ENCODE assay signal across 16 cellular contexts in genomic region chr2:207338220-207338607, GRCh38.
DNase-seq lines count a peak whose midpoint lies in the region; ATAC-seq, FAIRE-seq and TF ChIP-seq lines count a peak whose summit lies in the region.
"Had no signal": no experiment of that assay in that cellular context is flagged by ENCODE, and none has a peak within 500 bp of the region (broad histone marks: within the 10 kb centered on the region; RNA-seq: fewer than 3 reads in every experiment).

No MANE protein-coding gene starts in this region.

- H3K4me3 ChIP-seq in keratinocyte (ENCODE audit: control insufficient read depth in 2 of 3, extremely low read depth in 1 of 3, insufficient read depth in 2 of 3, low read depth in 1 of 3, low read length in 3 of 3) = no peak overlapping the region
- no peak overlapping the region for H3K4me3 ChIP-seq in lower lobe of right lung
- H3K4me3 ChIP-seq: adrenal gland had no signal

- H2AFZ ChIP-seq in keratinocyte (ENCODE audit: control insufficient read depth, low read length) = no peak overlapping the region

- peak; percentile 9 for FAIRE-seq in GM12892 (lab: Jason Lieb, UNC)
- peak; percentile 56 for FAIRE-seq in keratinocyte (lab: Jason Lieb, UNC)
- FAIRE-seq in GM19239 (lab: Jason Lieb, UNC) = no peak

- DNase-seq in T-helper 1 cell (no peak), GM12892 (ENCODE audit: insufficient read length) (no peak), keratinocyte (ENCODE audit: low read depth, low spot score) (no peak), GM19239 (ENCODE audit: insufficient read length, low spot score) (no peak), lower lobe of right lung (no peak)
- peak; percentile 46 for DNase-seq in activated CD4-positive, alpha-beta memory T cell treated with anti-CD3 and anti-CD28 coated beads for 36 hours
- DNase-seq: 8988T; activated CD8-positive, alpha-beta memory T cell treated with anti-CD3 and anti-CD28 coated beads for 24 hours; adrenal gland; hypothalamus; NCI-H1436; NCI-H526 had no signal

- no peak for TF ChIP-seq POLR2A in GM12892 (IDR thresholded peaks at IDR 0.05; ENCODE audit: low read depth, low read length)

- H3K27me3 ChIP-seq in keratinocyte (ENCODE audit: control insufficient read depth, extremely low read depth, insufficient read depth, low read length) = no peaks in the 10 kb centered on the region
- H3K27me3 ChIP-seq in lower lobe of right lung (ENCODE audit: low read depth) = no peaks in the 10 kb centered on the region
- H3K27me3 ChIP-seq: adrenal gland, neutrophil had no signal

- no peaks in the 10 kb centered on the region for H3K79me2 ChIP-seq in keratinocyte (ENCODE audit: control insufficient read depth, insufficient read depth, low read length)

- intact Hi-C loops in activated CD4-positive, alpha-beta memory T cell treated with anti-CD3 and anti-CD28 coated beads for 36 hours (cut with micrococcal nuclease) = loop anchor here (10.0 kb wide), 3 partner anchors 287 to 543 kb away; partner anchors contain the start of genes CCNYL1 and METTL21A
- intact Hi-C loops in lower lobe of right lung (cut with DNase I) = no loop called here

- no peaks in the 10 kb centered on the region for H3K9me3 Mint-ChIP-seq in T-helper 1 cell treated with Interleukin-12 subunit alpha and Interleukin-12 subunit beta and Interleukin-4 antibody, amounts not matched to agents 30 μg/mL and 1 μg/mL, for 36 hours
- H3K9me3 Mint-ChIP-seq in activated CD4-positive, alpha-beta memory T cell treated with anti-CD3 and anti-CD28 coated beads for 36 hours = no peaks in the 10 kb centered on the region

- H3K27ac ChIP-seq in keratinocyte (ENCODE audit: control insufficient read depth, insufficient read depth, low read length) (peak overlapping the region; percentile 100), lower lobe of right lung (no peak overlapping the region)
- H3K27ac ChIP-seq: neutrophil had no signal

- CTCF ChIA-PET in activated CD4-positive, alpha-beta memory T cell treated with anti-CD3 and anti-CD28 coated beads for 36 hours (lab: Charles Lee) = interaction anchor here (1.1 to 2.3 kb wide), 4 partner anchors 116 to 292 kb away, joined by 3 to 8 read pairs (median 6); no protein-coding TSS in a partner anchor

- H3K4me1 Mint-ChIP-seq in T-helper 1 cell treated with Interleukin-12 subunit alpha and Interleukin-12 subunit beta and Interleukin-4 antibody, amounts not matched to agents 30 μg/mL and 1 μg/mL, for 36 hours (ENCODE audit: low read depth) = peaks cover 37% of the 10 kb centered on the region
- H3K4me1 Mint-ChIP-seq in activated CD4-positive, alpha-beta memory T cell treated with anti-CD3 and anti-CD28 coated beads for 36 hours (ENCODE audit: low read depth) = peaks cover 51% of the 10 kb centered on the region

- H3K27me3 Mint-ChIP-seq in T-helper 1 cell treated with Interleukin-12 subunit alpha and Interleukin-12 subunit beta and Interleukin-4 antibody, amounts not matched to agents 30 μg/mL and 1 μg/mL, for 36 hours (ENCODE audit: low read depth) = no peaks in the 10 kb centered on the region
- no peaks in the 10 kb centered on the region for H3K27me3 Mint-ChIP-seq in activated CD4-positive, alpha-beta memory T cell treated with anti-CD3 and anti-CD28 coated beads for 36 hours

- H3K36me3 Mint-ChIP-seq in T-helper 1 cell treated with Interleukin-12 subunit alpha and Interleukin-12 subunit beta and Interleukin-4 antibody, amounts not matched to agents 30 μg/mL and 1 μg/mL, for 36 hours (ENCODE audit: low read depth) = peaks cover 5% of the 10 kb centered on the region
- peaks cover 2% of the 10 kb centered on the region for H3K36me3 Mint-ChIP-seq in activated CD4-positive, alpha-beta memory T cell treated with anti-CD3 and anti-CD28 coated beads for 36 hours

- H3K4me1 ChIP-seq in keratinocyte (ENCODE audit: control insufficient read depth, extremely low read depth, insufficient read depth, low read length) (peaks cover 53% of the 10 kb centered on the region), lower lobe of right lung (peaks cover 16% of the 10 kb centered on the region)

- H3K27ac Mint-ChIP-seq in T-helper 1 cell treated with Interleukin-12 subunit alpha and Interleukin-12 subunit beta and Interleukin-4 antibody, amounts not matched to agents 30 μg/mL and 1 μg/mL, for 36 hours = peak overlapping the region; percentile 94
- H3K27ac Mint-ChIP-seq in activated CD4-positive, alpha-beta memory T cell treated with anti-CD3 and anti-CD28 coated beads for 36 hours = peak overlapping the region; percentile 96

- dilution Hi-C loops in keratinocyte (cut with MboI; ENCODE audit: extremely low pct_ligation_motif_present, low sequenced_read_pairs) = no loop called here

- TF ChIP-seq CTCF in keratinocyte (optimal IDR thresholded peaks at IDR 0.05 in 1 of 3, IDR thresholded peaks at IDR 0.05 in 1 of 3, conservative IDR thresholded peaks at IDR 0.05 in 1 of 3; ENCODE audit: extremely low read depth in 1 of 3, insufficient read depth in 2 of 3, low read length in 3 of 3) (no peak), lower lobe of right lung (IDR thresholded peaks at IDR 0.05) (no peak)

- POLR2A ChIA-PET in activated CD4-positive, alpha-beta memory T cell treated with anti-CD3 and anti-CD28 coated beads for 36 hours (lab: Charles Lee) = interaction anchor here (0.6 to 1.9 kb wide), 4 partner anchors 9 to 625 kb away, joined by 3 to 12 read pairs (median 4); partner anchors contain the start of gene KLF7

- ATAC-seq in HG02870 (IDR thresholded peaks at IDR 0.05; ENCODE audit: unreplicated experiment) (no peak), lower lobe of right lung (no peak)
- ATAC-seq: PC-3 had no signal

- H3K4me3 Mint-ChIP-seq in T-helper 1 cell treated with Interleukin-12 subunit alpha and Interleukin-12 subunit beta and Interleukin-4 antibody, amounts not matched to agents 30 μg/mL and 1 μg/mL, for 36 hours = no peak overlapping the region
- peak overlapping the region; percentile 38 for H3K4me3 Mint-ChIP-seq in activated CD4-positive, alpha-beta memory T cell treated with anti-CD3 and anti-CD28 coated beads for 36 hours

- H3K9me1 ChIP-seq in keratinocyte (ENCODE audit: control insufficient read depth, extremely low read depth, insufficient read depth, low read length) = no peaks in the 10 kb centered on the region

- no peaks in the 10 kb centered on the region for H3K9me3 ChIP-seq in keratinocyte (ENCODE audit: control insufficient read depth, low read depth, low read length)
- H3K9me3 ChIP-seq in lower lobe of right lung = no peaks in the 10 kb centered on the region
- H3K9me3 ChIP-seq: adrenal gland, neutrophil had no signal

- H3K9ac ChIP-seq in keratinocyte (ENCODE audit: control insufficient read depth, extremely low read depth, insufficient read depth, low read length) = peak overlapping the region; percentile 31

- H3K36me3 ChIP-seq in keratinocyte (ENCODE audit: control insufficient read depth in 2 of 2, extremely low read depth in 1 of 2, insufficient read depth in 2 of 2, low read length in 2 of 2) (no peaks in the 10 kb centered on the region), lower lobe of right lung (no peaks in the 10 kb centered on the region)
- H3K36me3 ChIP-seq: adrenal gland, neutrophil had no signal

- H4K20me1 ChIP-seq in keratinocyte (ENCODE audit: control insufficient read depth, extremely low read depth, insufficient read depth, low read length) = no peaks in the 10 kb centered on the region

- H3K4me2 ChIP-seq in keratinocyte (ENCODE audit: control insufficient read depth, extremely low read depth, insufficient read depth, low read depth, low read length) = peak overlapping the region; percentile 55
